8 cellular contexts compared by ENCODE assay signal in genomic region chr6:692858-693736, GRCh38. TPM values are rescaled to one million over a fixed set of nuclear protein-coding genes. Genes with fewer than 3 reads are reported as not detected.
DNase-seq lines count a peak whose midpoint lies in the region; ATAC-seq, FAIRE-seq and TF ChIP-seq lines count a peak whose summit lies in the region.

TSS of gene EXOC2 (minus strand) at chr6:693139. CDS start at chr6:637818, 55,321 bp downstream.

- POLR2A ChIA-PET in PC-9 (lab: Charles Lee; ENCODE audit: unreplicated experiment) = interaction anchor here (0.6 to 0.7 kb wide), 2 partner anchors 10 to 22 kb away, joined by 9 to 17 read pairs; no protein-coding TSS in a partner anchor

- FAIRE-seq in D721Med (lab: Jason Lieb, UNC) = no peak

- H3K4me3 Mint-ChIP-seq in activated T-cell treated with anti-CD3 and anti-CD28 coated beads, Interleukin-2, amount 50 U/mL, for 24 hours = peak within 1 kb of the TSS; percentile 90

- CTCF ChIA-PET in PC-9 (lab: Charles Lee) = interaction anchor here (0.6 kb wide), 1 partner anchor 642 kb away, joined by 3 read pairs; no protein-coding TSS in a partner anchor

- H3K36me3 ChIP-seq in PC-9 (ENCODE audit: low read depth) = no peaks in the 10 kb centered on the region
- no peaks in the 10 kb centered on the region for H3K36me3 ChIP-seq in muscle layer of colon (ENCODE audit: insufficient read depth, low read length)

- no peaks in the 10 kb centered on the region for H3K9me3 ChIP-seq in PC-9 (ENCODE audit: insufficient read depth, low read depth)
- H3K9me3 ChIP-seq in muscle layer of colon (ENCODE audit: low read length) = no peaks in the 10 kb centered on the region

- peaks cover 34% of the 10 kb centered on the region for H3K79me2 ChIP-seq in PC-9 (ENCODE audit: low read depth)

- peaks cover 33% of the 10 kb centered on the region for H3K4me1 Mint-ChIP-seq in activated T-cell treated with anti-CD3 and anti-CD28 coated beads, Interleukin-2, amount 50 U/mL, for 24 hours (ENCODE audit: low read depth)

- H3K27ac ChIP-seq in PC-9 = peak within 1 kb of the TSS; percentile 49; the same call in 1 of the 2 replicates
- H3K27ac ChIP-seq in muscle layer of colon (ENCODE audit: low read depth, low read length) = peak within 1 kb of the TSS; percentile 71

- DNase-seq in D721Med (ENCODE audit: insufficient read length, low spot score) (peak; percentile 53), HT1080 (ENCODE audit: low read depth) (peak; percentile 69), PC-9 (peak; percentile 56 to 81)
- DNase-seq in activated T-cell treated with anti-CD3 and anti-CD28 coated beads, Interleukin-2, amount 50 U/mL, for 24 hours = peak; percentile 90
- DNase-seq in stimulated activated CD8-positive, alpha-beta memory T cell treated with anti-CD3 and anti-CD28 coated beads, Interleukin-7, amount 100 ng/mL, for 1 hour (ENCODE audit: low read depth in 2 of 2) = peak; percentile 61 to 68

- H3K9ac ChIP-seq in muscle layer of colon (ENCODE audit: low read length) = peak within 1 kb of the TSS; percentile 57

- no peaks in the 10 kb centered on the region for H3K9me3 Mint-ChIP-seq in activated T-cell treated with anti-CD3 and anti-CD28 coated beads, Interleukin-2, amount 50 U/mL, for 24 hours

- no peak for TF ChIP-seq CTCF in D721Med (IDR thresholded peaks at IDR 0.05; ENCODE audit: insufficient read depth, missing control alignments)
- TF ChIP-seq CTCF in PC-9 (conservative IDR thresholded peaks at IDR 0.05) = no peak

- no peaks in the 10 kb centered on the region for H3F3A ChIP-seq in PC-9 (ENCODE audit: insufficient read depth, low read depth)

- H3K4me1 ChIP-seq in PC-9 (replicated peaks; ENCODE audit: insufficient read depth) (peaks cover 6% of the 10 kb centered on the region; the same call in 1 of the 2 replicates), muscle layer of colon (ENCODE audit: insufficient read depth, low read length) (peaks cover 24% of the 10 kb centered on the region)

- no peaks in the 10 kb centered on the region for H3K9me2 ChIP-seq in PC-9 (ENCODE audit: insufficient read depth)

- peaks cover 7% of the 10 kb centered on the region; the same call in 1 of the 2 replicates for H4K20me1 ChIP-seq in PC-9 (ENCODE audit: insufficient read depth)

- H3K36me3 Mint-ChIP-seq in activated T-cell treated with anti-CD3 and anti-CD28 coated beads, Interleukin-2, amount 50 U/mL, for 24 hours (ENCODE audit: low read depth) = peaks cover 9% of the 10 kb centered on the region

- H3K27me3 ChIP-seq in PC-9 (ENCODE audit: insufficient read depth, low read depth) = no peaks in the 10 kb centered on the region
- no peaks in the 10 kb centered on the region for H3K27me3 ChIP-seq in muscle layer of colon (ENCODE audit: control insufficient read depth in 1 of 2, insufficient read depth in 2 of 2, low read length in 2 of 2)

- peak within 1 kb of the TSS; percentile 91 for H3K27ac Mint-ChIP-seq in activated T-cell treated with anti-CD3 and anti-CD28 coated beads, Interleukin-2, amount 50 U/mL, for 24 hours

- H3K4me3 ChIP-seq in PC-9 = peak within 1 kb of the TSS; percentile 80
- H3K4me3 ChIP-seq in muscle layer of colon (ENCODE audit: low read depth in 1 of 2, low read length in 2 of 2) = peak within 1 kb of the TSS; percentile 56 to 92

- peak; percentile 86 for ATAC-seq in GM21360 (IDR thresholded peaks at IDR 0.05; ENCODE audit: unreplicated experiment)
- ATAC-seq in esophagus mucosa = peak; percentile 95

- intact Hi-C loops in PC-9 (cut with micrococcal nuclease; ENCODE audit: unreplicated experiment) = no loop called here

- peak within 1 kb of the TSS; percentile 78 for H3K4me2 ChIP-seq in PC-9

- no TSS peak for BruUV-seq in PC-9 (replicated peaks; lab: Mats Ljungman, UMichigan)

- H2AFZ ChIP-seq in PC-9 = peak within 1 kb of the TSS; percentile 84

- H3K27me3 Mint-ChIP-seq in activated T-cell treated with anti-CD3 and anti-CD28 coated beads, Interleukin-2, amount 50 U/mL, for 24 hours = no peaks in the 10 kb centered on the region

RNA-seq across cellular contexts. Expression of gene EXOC2, which starts in this region (rescaled TPM):
- total RNA-seq in HT1080 (2014; rRNA removed; shearing (Covaris generic)) = 19.4 and 21.3 TPM in 2 replicates
- 17.5 and 18.5 TPM in 2 replicates for polyA plus RNA-seq in HT1080 (2015; cell fraction: cytosol; rRNA removed)
- 31.0 and 34.4 TPM in 2 replicates for polyA plus RNA-seq in HT1080 (2015; cell fraction: nucleus; rRNA removed)
- total RNA-seq in PC-9 (2021) (21.3 and 28.2 TPM in 2 replicates), esophagus mucosa (17.1 TPM)

Comparison
In these comparisons a context has a peak if more than half of its experiments do, and no peak if none do; other contexts are left out.
1. Peak in every context shown above with its lines: DNase-seq, ATAC-seq, H3K4me3 ChIP-seq and H3K27ac ChIP-seq.